In genomic region chr11:10930224-10930960, GRCh38 we compare ENCODE assay signal across 8 cellular contexts.
A peak's percentile ranks its signal among the peaks of the same experiment; 100 is the strongest.
DNase-seq lines count a peak whose midpoint lies in the region; ATAC-seq and TF ChIP-seq lines count a peak whose summit lies in the region.

No MANE protein-coding gene starts in this region.

- peak overlapping the region; percentile 86 for H3K4me3 Mint-ChIP-seq in CD4-positive, alpha-beta T cell
- H3K4me3 Mint-ChIP-seq in activated CD4-positive, alpha-beta memory T cell treated with anti-CD3 and anti-CD28 coated beads, Interleukin-2, amount 10 ng/mL, durations not matched to agents 7 days and 5 days: peak overlapping the region; percentile 52

- H3K36me3 Mint-ChIP-seq in CD4-positive, alpha-beta T cell (ENCODE audit: low read depth): no peaks in the 10 kb centered on the region
- H3K36me3 Mint-ChIP-seq in activated CD4-positive, alpha-beta memory T cell treated with anti-CD3 and anti-CD28 coated beads, Interleukin-2, amount 10 ng/mL, durations not matched to agents 7 days and 5 days (ENCODE audit: low read depth): no peaks in the 10 kb centered on the region

- H3K4me3 ChIP-seq in fibroblast of mammary gland (ENCODE audit: control insufficient read depth, low read depth, low read length) (peak overlapping the region; percentile 60), neuron (ENCODE audit: low read length) (peak overlapping the region; percentile 78)

- no peak overlapping the region for H3K27ac ChIP-seq in CD4-positive, alpha-beta T cell (ENCODE audit: low read depth, low read length)

- POLR2A ChIA-PET in CD4-positive, alpha-beta T cell (lab: Charles Lee): interaction anchor here (1.9 to 2.2 kb wide), 2 partner anchors 72 to 121 kb away, joined by 10 to 15 read pairs; partner anchors contain the start of genes EIF4G2 and ZBED5
- POLR2A ChIA-PET in activated CD4-positive, alpha-beta memory T cell treated with anti-CD3 and anti-CD28 coated beads, Interleukin-2, amount 10 ng/mL, durations not matched to agents 7 days and 5 days (lab: Charles Lee): interaction anchor here (0.7 to 2.4 kb wide), 5 partner anchors 16 to 136 kb away, joined by 3 to 8 read pairs (median 3); partner anchors contain the start of gene ZBED5

- no peak overlapping the region for H3K27ac Mint-ChIP-seq in CD4-positive, alpha-beta T cell
- no peak overlapping the region for H3K27ac Mint-ChIP-seq in activated CD4-positive, alpha-beta memory T cell treated with anti-CD3 and anti-CD28 coated beads, Interleukin-2, amount 10 ng/mL, durations not matched to agents 7 days and 5 days

- peaks cover 47% of the 10 kb centered on the region for H3K27me3 Mint-ChIP-seq in CD4-positive, alpha-beta T cell
- H3K27me3 Mint-ChIP-seq in activated CD4-positive, alpha-beta memory T cell treated with anti-CD3 and anti-CD28 coated beads, Interleukin-2, amount 10 ng/mL, durations not matched to agents 7 days and 5 days: peaks cover 52% of the 10 kb centered on the region

- peak in 5 of 10 experiments; percentile 5 to 41 (median 16) for DNase-seq in CD4-positive, alpha-beta T cell
- no peak for DNase-seq in activated CD4-positive, alpha-beta memory T cell treated with anti-CD3 and anti-CD28 coated beads, Interleukin-2, amount 10 ng/mL, durations not matched to agents 7 days and 5 days
- DNase-seq in fibroblast of mammary gland (ENCODE audit: low read depth): peak; percentile 42
- no peak for DNase-seq in KG1 (lab: John Stamatoyannopoulos, UW)
- no peak for DNase-seq in GDM1 (lab: John Stamatoyannopoulos, UW)

- H3K9me3 ChIP-seq in CD4-positive, alpha-beta T cell (ENCODE audit: control insufficient read depth, low read length): no peaks in the 10 kb centered on the region
- H3K9me3 ChIP-seq in neuron (ENCODE audit: low read length): no peaks in the 10 kb centered on the region

- no peak for ATAC-seq in CD4-positive, alpha-beta T cell (ENCODE audit: poor library complexity)
- ATAC-seq in HG03354 (IDR thresholded peaks at IDR 0.05; ENCODE audit: poor library complexity, severe bottlenecking, unreplicated experiment) (peak; percentile 32), HG03039 (IDR thresholded peaks at IDR 0.05; ENCODE audit: unreplicated experiment) (no peak)

- H3K4me1 ChIP-seq in neuron (ENCODE audit: insufficient read depth, low read length): peaks cover 27% of the 10 kb centered on the region

- no peak for TF ChIP-seq CTCF in CD4-positive, alpha-beta T cell (IDR thresholded peaks at IDR 0.05)
- no peak for TF ChIP-seq CTCF in fibroblast of mammary gland (conservative IDR thresholded peaks at IDR 0.05; ENCODE audit: control insufficient read depth, insufficient read depth, low read depth, low read length)

- H3K27me3 ChIP-seq in CD4-positive, alpha-beta T cell (ENCODE audit: control insufficient read depth, insufficient read depth, low read length): peaks cover 35% of the 10 kb centered on the region
- no peaks in the 10 kb centered on the region for H3K27me3 ChIP-seq in neuron (ENCODE audit: insufficient read depth, low read length)

- CTCF ChIA-PET in CD4-positive, alpha-beta T cell (lab: Charles Lee): interaction anchor here (0.9 to 2.3 kb wide), 4 partner anchors 10 to 138 kb away, joined by 3 to 11 read pairs (median 5); no protein-coding TSS in a partner anchor
- CTCF ChIA-PET in activated CD4-positive, alpha-beta memory T cell treated with anti-CD3 and anti-CD28 coated beads, Interleukin-2, amount 10 ng/mL, durations not matched to agents 7 days and 5 days (lab: Charles Lee): interaction anchor here (0.7 to 1.9 kb wide), 5 partner anchors 10 to 142 kb away, joined by 3 to 11 read pairs (median 4); no protein-coding TSS in a partner anchor

- intact Hi-C loops in CD4-positive, alpha-beta T cell (cut with DNase I, micrococcal nuclease): loop anchor here (5.0 to 10.0 kb wide), 3 partner anchors 227 to 1354 kb away; no protein-coding TSS in a partner anchor

- H3K4me1 Mint-ChIP-seq in CD4-positive, alpha-beta T cell (ENCODE audit: low read depth): peaks cover 24% of the 10 kb centered on the region
- peaks cover 15% of the 10 kb centered on the region for H3K4me1 Mint-ChIP-seq in activated CD4-positive, alpha-beta memory T cell treated with anti-CD3 and anti-CD28 coated beads, Interleukin-2, amount 10 ng/mL, durations not matched to agents 7 days and 5 days

- no peaks in the 10 kb centered on the region for H3K9me3 Mint-ChIP-seq in CD4-positive, alpha-beta T cell
- H3K9me3 Mint-ChIP-seq in activated CD4-positive, alpha-beta memory T cell treated with anti-CD3 and anti-CD28 coated beads, Interleukin-2, amount 10 ng/mL, durations not matched to agents 7 days and 5 days: no peaks in the 10 kb centered on the region

- H3K36me3 ChIP-seq in neuron (ENCODE audit: insufficient read depth, low read length): no peaks in the 10 kb centered on the region

- H2AFZ ChIP-seq in neuron (ENCODE audit: low read depth, low read length): peak overlapping the region; percentile 95
